ENCODE assay signal across 8 cellular contexts in the genomic region with DNA sequence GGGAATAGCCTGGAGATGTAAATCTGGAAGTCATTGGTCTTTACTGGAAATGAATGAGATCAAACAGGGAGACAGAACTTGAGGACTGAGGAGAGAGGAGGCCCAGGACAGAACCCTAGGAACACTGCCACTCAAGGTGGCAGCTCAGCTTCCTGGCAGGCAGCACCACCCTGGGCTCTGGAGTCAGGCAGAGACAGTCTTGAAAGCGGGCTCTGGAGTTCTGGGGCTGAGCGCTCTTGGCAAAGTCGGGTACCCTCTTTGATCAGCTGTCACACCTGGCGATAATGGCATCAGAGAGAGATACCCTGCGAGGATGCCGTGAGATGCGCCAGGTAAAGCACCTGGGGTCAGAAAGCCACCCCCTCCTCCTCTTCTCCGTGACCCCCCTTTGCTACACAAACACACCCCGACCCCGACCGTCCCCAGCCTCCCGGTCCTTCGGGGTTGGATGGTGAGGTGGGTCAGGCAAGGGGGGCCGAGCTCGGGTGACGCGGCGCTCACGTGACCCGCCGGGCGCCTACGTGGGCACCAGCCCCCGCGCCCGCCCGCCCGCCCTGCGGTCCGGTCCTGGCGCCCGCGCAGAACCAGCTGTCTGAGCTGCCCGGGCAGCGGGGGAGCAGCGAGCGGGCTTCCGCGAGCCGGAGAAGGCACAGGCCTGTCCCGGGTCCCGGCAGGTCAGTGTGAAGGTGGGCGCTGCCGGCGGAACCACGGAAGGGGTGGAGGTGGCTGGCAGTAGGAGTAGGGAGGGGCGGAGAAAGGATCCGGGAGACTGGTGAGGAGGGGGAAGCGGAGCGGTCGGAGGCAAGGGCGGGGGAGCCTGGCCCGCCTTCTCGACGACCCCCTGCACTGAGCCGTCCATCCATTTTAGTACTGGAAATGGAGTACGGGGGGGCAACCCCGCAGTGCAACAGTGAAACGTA. TPM values are rescaled to one million over a fixed set of nuclear protein-coding genes. Genes with fewer than 3 reads are reported as not detected.
DNase-seq lines count a peak whose midpoint lies in the region; ATAC-seq and TF ChIP-seq lines count a peak whose summit lies in the region.

A gene with protein sequence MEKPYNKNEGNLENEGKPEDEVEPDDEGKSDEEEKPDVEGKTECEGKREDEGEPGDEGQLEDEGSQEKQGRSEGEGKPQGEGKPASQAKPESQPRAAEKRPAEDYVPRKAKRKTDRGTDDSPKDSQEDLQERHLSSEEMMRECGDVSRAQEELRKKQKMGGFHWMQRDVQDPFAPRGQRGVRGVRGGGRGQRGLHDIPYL (plus strand): TSS at position 579 of the 920 bp plus-strand sequence. CDS start 1,102 bp downstream, outside the sequence.

- ATAC-seq in mucosa of descending colon: peak; percentile 86

- intact Hi-C loops in mucosa of descending colon (cut with DNase I, micrococcal nuclease) (no loop called here), thyroid gland (cut with DNase I) (no loop called here)

- no peaks in the 10 kb centered on the region for H3K36me3 ChIP-seq in mucosa of descending colon (ENCODE audit: low read depth)
- no peaks in the 10 kb centered on the region for H3K36me3 ChIP-seq in thyroid gland

- WGBS in thyroid gland, 2 donors: 0 to 2% methylated on average over 17 to 22 of the region's 59 CpGs

- H3K27me3 ChIP-seq in thyroid gland: no peaks in the 10 kb centered on the region

- no peak for DNase-seq in GM12864 (ENCODE audit: low read depth)
- peak; percentile 18 for DNase-seq in H4 (ENCODE audit: low spot score)
- DNase-seq in NCI-H128 (lab: John Stamatoyannopoulos, UW; ENCODE audit: unreplicated experiment): peak; percentile 2
- peak; percentile 63 for DNase-seq in activated CD8-positive, alpha-beta memory T cell treated with anti-CD3 and anti-CD28 coated beads for 24 hours
- no peak for DNase-seq in epithelial cell of proximal tubule (ENCODE audit: low read depth)
- peak; percentile 44 to 66 (median 62) for DNase-seq in mucosa of descending colon
- peak; percentile 69 to 76 for DNase-seq in thyroid gland
- no peak for DNase-seq in KG1 (lab: John Stamatoyannopoulos, UW)

- no peaks in the 10 kb centered on the region for H3K4me1 ChIP-seq in mucosa of descending colon (ENCODE audit: low read depth)
- no peaks in the 10 kb centered on the region for H3K4me1 ChIP-seq in thyroid gland

- TF ChIP-seq CTCF in GM12864 (IDR thresholded peaks at IDR 0.05; ENCODE audit: low read depth, low read length, missing control alignments): no peak
- no peak for TF ChIP-seq CTCF in epithelial cell of proximal tubule (conservative IDR thresholded peaks at IDR 0.05; ENCODE audit: low read depth, low read length)
- TF ChIP-seq CTCF in mucosa of descending colon (IDR thresholded peaks at IDR 0.05): no peak
- no peak for TF ChIP-seq CTCF in thyroid gland (IDR thresholded peaks at IDR 0.05)

- peak within 1 kb of the TSS; percentile 76 for H3K4me3 ChIP-seq in GM12864 (ENCODE audit: low read depth, low read length)
- H3K4me3 ChIP-seq in epithelial cell of proximal tubule (ENCODE audit: low read depth, low read length): peak within 1 kb of the TSS; percentile 72
- H3K4me3 ChIP-seq in mucosa of descending colon: peak within 1 kb of the TSS; percentile 24
- peak within 1 kb of the TSS in 2 of 3 donors; percentile 48 to 60 for H3K4me3 ChIP-seq in thyroid gland (replicated peaks in 1 of 3)

- TF ChIP-seq POLR2A in thyroid gland (IDR thresholded peaks at IDR 0.05): peak in 1 of 2 donors; percentile 63

- H3K9me3 ChIP-seq in mucosa of descending colon: no peaks in the 10 kb centered on the region
- H3K9me3 ChIP-seq in thyroid gland: no peaks in the 10 kb centered on the region

- peak within 1 kb of the TSS; percentile 86 to 93 (median 93) for H3K27ac ChIP-seq in thyroid gland

RNA-seq across cellular contexts. Expression of the gene that starts here (rescaled TPM):
- 20.4 and 20.9 TPM in 2 replicates for total RNA-seq in H4 (2014; rRNA removed; shearing (Covaris generic))
- total RNA-seq in epithelial cell of proximal tubule: 10.1 and 28.7 TPM in 2 replicates
- 10 to 100 TPM in 1 of 3 donors, 1 to 10 TPM in 2; 3.3 to 29.7 (median 9.6) TPM for total RNA-seq in mucosa of descending colon
- total RNA-seq in thyroid gland: 10 to 100 TPM; 38.1 to 61.1 (median 43.7) TPM

Comparison
In these comparisons a context has a peak if more than half of its experiments do, and no peak if none do; other contexts are left out.
1. DNase-seq: peak in H4 (single experiment), NCI-H128 (single experiment), activated CD8-positive, alpha-beta memory T cell treated with anti-CD3 and anti-CD28 coated beads for 24 hours (single experiment), mucosa of descending colon (3 of 3) and thyroid gland (2 of 2); none in GM12864 (single experiment), epithelial cell of proximal tubule (single experiment) and KG1 (single experiment).
2. H3K4me3 ChIP-seq: peak in every context shown above with its lines; median percentile 76 in GM12864; 72 in epithelial cell of proximal tubule; 54 in thyroid gland; 24 in mucosa of descending colon.